Comparison of ENCODE assay signal across 1 cellular context in genomic region chr9:124295097-124295794, GRCh38.
TF ChIP-seq lines count a peak whose summit lies in the region.

No MANE protein-coding gene starts in this region.

TF ChIP-seq in WTC11, 78 proteins besides CTCF, POLR2A, EP300 and RAD21 (continued from another document):
- TF ChIP-seq PRDM15 (CRISPR knock-in tag; IDR thresholded peaks at IDR 0.05) (no peak), NR2C2 (CRISPR knock-in tag; IDR thresholded peaks at IDR 0.05) (no peak), SMAD4 (CRISPR knock-in tag; IDR thresholded peaks at IDR 0.05) (no peak), FOXJ3 (CRISPR knock-in tag; IDR thresholded peaks at IDR 0.05; ENCODE audit: borderline replicate concordance) (no peak), MLX (CRISPR knock-in tag; IDR thresholded peaks at IDR 0.05) (no peak), NFYB (CRISPR knock-in tag; conservative IDR thresholded peaks at IDR 0.05; ENCODE audit: low read depth) (no peak)
